ENCODE assay signal across 10 cellular contexts in genomic region chr15:99385865-99386264, GRCh38.
DNase-seq lines count a peak whose midpoint lies in the region; FAIRE-seq and TF ChIP-seq lines count a peak whose summit lies in the region.
"Had no signal": no experiment of that assay in that cellular context is flagged by ENCODE, and none has a peak within 500 bp of the region (broad histone marks: within the 10 kb centered on the region; RNA-seq: fewer than 3 reads in every experiment).

No MANE protein-coding gene starts in this region.

- no peak overlapping the region for H3K9ac ChIP-seq in endothelial cell of umbilical vein (replicated peaks; ENCODE audit: extremely low read depth, insufficient read depth, low read length)
- H3K9ac ChIP-seq in mesenchymal stem cell (ENCODE audit: low read length): no peak overlapping the region

- no peak overlapping the region for H3K4me2 ChIP-seq in endothelial cell of umbilical vein (ENCODE audit: insufficient read depth, low read length)
- H3K4me2 ChIP-seq in mesenchymal stem cell (ENCODE audit: low read length, poor library complexity, severe bottlenecking): no peak overlapping the region

- H3K79me2 ChIP-seq in endothelial cell of umbilical vein (ENCODE audit: control insufficient read depth, insufficient read depth, low read length): no peaks in the 10 kb centered on the region

- H3K14ac ChIP-seq in mesenchymal stem cell (ENCODE audit: low read length in 2 of 2): no peak overlapping the region

- H2AFZ ChIP-seq in endothelial cell of umbilical vein (ENCODE audit: low read depth, low read length): no peak overlapping the region
- no peak overlapping the region for H2AFZ ChIP-seq in mesenchymal stem cell (ENCODE audit: low read depth, low read length)

- no peaks in the 10 kb centered on the region for H3K79me1 ChIP-seq in mesenchymal stem cell (replicated peaks; ENCODE audit: low read length, poor library complexity, severe bottlenecking)

- 64% methylated on average over 3 of the region's 3 CpGs for WGBS in mesenchymal stem cell

- H3K4me1 ChIP-seq in endothelial cell of umbilical vein (ENCODE audit: control insufficient read depth, extremely low read depth, insufficient read depth, low read length) (no peaks in the 10 kb centered on the region), mesenchymal stem cell (ENCODE audit: control insufficient read depth, insufficient read depth, low read depth, low read length) (peaks cover 6% of the 10 kb centered on the region)

- H3K4ac ChIP-seq in mesenchymal stem cell (ENCODE audit: low read depth in 1 of 2, low read length in 2 of 2): no peak overlapping the region

- H4K8ac ChIP-seq in mesenchymal stem cell (ENCODE audit: low read length): no peak overlapping the region

- peak; percentile 40 for FAIRE-seq in endothelial cell of umbilical vein (lab: Jason Lieb, UNC)

- dilution Hi-C loops in endothelial cell of umbilical vein (cut with MboI; ENCODE audit: extremely low pct_ligation_motif_present, low sequenced_read_pairs): no loop called here

- POLR2A ChIA-PET in endothelial cell of umbilical vein (lab: Charles Lee): no interaction called here

- H3K4me3 ChIP-seq in endothelial cell of umbilical vein (replicated peaks in 1 of 3; ENCODE audit: insufficient read depth in 1 of 3, low read depth in 1 of 3, low read length in 3 of 3) (no peak overlapping the region), mesenchymal stem cell (ENCODE audit: insufficient read depth in 1 of 2, low read depth in 1 of 2, low read length in 2 of 2) (no peak overlapping the region)

- intact Hi-C loops in endothelial cell of umbilical vein (cut with micrococcal nuclease): no loop called here

- BruUV-seq in endothelial cell of umbilical vein (replicated peaks; lab: Mats Ljungman, UMichigan): no TSS peak

- H3K27me3 ChIP-seq in endothelial cell of umbilical vein (ENCODE audit: control insufficient read depth in 2 of 2, insufficient read depth in 2 of 2, low read length in 2 of 2): no peaks in the 10 kb centered on the region
- H3K27me3 ChIP-seq in mesenchymal stem cell (ENCODE audit: control insufficient read depth in 1 of 2, insufficient read depth in 1 of 2, low read length in 2 of 2): no peaks in the 10 kb centered on the region

- no peak for TF ChIP-seq POLR2A in endothelial cell of umbilical vein (IDR thresholded peaks at IDR 0.05; ENCODE audit: low read depth, low read length)

- H3K27ac ChIP-seq in endothelial cell of umbilical vein (ENCODE audit: insufficient read depth, low read depth, low read length) (no peak overlapping the region), mesenchymal stem cell (ENCODE audit: low read length, poor library complexity, severe bottlenecking) (no peak overlapping the region)

- H2AK5ac ChIP-seq in mesenchymal stem cell (ENCODE audit: low read length, severe bottlenecking): no peak overlapping the region

- CTCF ChIA-PET in endothelial cell of umbilical vein (lab: Charles Lee): interaction anchor here (1.5 to 3.6 kb wide), 2 partner anchors 14 to 318 kb away, joined by 6 to 19 read pairs; no protein-coding TSS in a partner anchor

- H3K36me3 ChIP-seq in endothelial cell of umbilical vein (ENCODE audit: control insufficient read depth in 2 of 2, extremely low read depth in 1 of 2, insufficient read depth in 2 of 2, low read length in 2 of 2) (no peaks in the 10 kb centered on the region), mesenchymal stem cell (ENCODE audit: control insufficient read depth in 1 of 2, insufficient read depth in 2 of 2, low read depth in 1 of 2, low read length in 2 of 2) (no peaks in the 10 kb centered on the region)

- DNase-seq in A172 (ENCODE audit: low spot score) (peak; percentile 58), LHCN-M2 (ENCODE audit: low read depth) (peak; percentile 27), endothelial cell of umbilical vein (ENCODE audit: low read depth, low spot score) (peak; percentile 53), mesenchymal stem cell (peak; percentile 48), islet precursor cell (no peak), NCI-H1930 (lab: John Stamatoyannopoulos, UW) (no peak), GF-D8 (lab: John Stamatoyannopoulos, UW) (no peak)
- DNase-seq in activated CD8-positive, alpha-beta memory T cell treated with anti-CD3 and anti-CD28 coated beads, Interleukin-2, amount 50 U/mL, for 4 hours: no peak
- DNase-seq: GOT3, NCI-H2029 had no signal

- no peak for TF ChIP-seq CTCF in endothelial cell of umbilical vein (IDR thresholded peaks at IDR 0.05; ENCODE audit: extremely low read depth in 1 of 2, insufficient read depth in 1 of 2, low read depth in 1 of 2, low read length in 2 of 2)

- no peak overlapping the region for H3K23ac ChIP-seq in mesenchymal stem cell (ENCODE audit: low read length in 2 of 2)

- H3K18ac ChIP-seq in mesenchymal stem cell (ENCODE audit: low read depth in 1 of 2, low read length in 2 of 2): no peak overlapping the region

- no peaks in the 10 kb centered on the region for H4K20me1 ChIP-seq in endothelial cell of umbilical vein (replicated peaks; ENCODE audit: control insufficient read depth, extremely low read depth, insufficient read depth, low read length)

- no peak overlapping the region for H2BK5ac ChIP-seq in mesenchymal stem cell (ENCODE audit: low read depth, low read length, poor library complexity, severe bottlenecking)

- H2BK15ac ChIP-seq in mesenchymal stem cell (ENCODE audit: low read depth, poor library complexity, severe bottlenecking): no peak overlapping the region

- H3K9me1 ChIP-seq in endothelial cell of umbilical vein (replicated peaks; ENCODE audit: control insufficient read depth, extremely low read depth, insufficient read depth, low read length): no peaks in the 10 kb centered on the region

- H2BK120ac ChIP-seq in mesenchymal stem cell (ENCODE audit: low read depth, low read length): no peak overlapping the region

- no peak overlapping the region for H4K91ac ChIP-seq in mesenchymal stem cell (ENCODE audit: low read length)

- H2BK12ac ChIP-seq in mesenchymal stem cell (ENCODE audit: low read length in 2 of 2): no peak overlapping the region

- no peaks in the 10 kb centered on the region for H3K9me3 ChIP-seq in endothelial cell of umbilical vein (replicated peaks; ENCODE audit: control insufficient read depth, insufficient read depth, low read length)
- peaks cover 3% of the 10 kb centered on the region for H3K9me3 ChIP-seq in mesenchymal stem cell (ENCODE audit: control insufficient read depth, low read length)

TF ChIP-seq in endothelial cell of umbilical vein, 7 proteins besides CTCF, POLR2A, EP300 and RAD21:
- no peak for TF ChIP-seq JUN (IDR thresholded peaks at IDR 0.05; ENCODE audit: borderline replicate concordance, insufficient read depth, insufficient read length, low read depth)
- no peak for TF ChIP-seq MAX (IDR thresholded peaks at IDR 0.05; ENCODE audit: insufficient read depth, insufficient read length)
- no peak for TF ChIP-seq FOS (IDR thresholded peaks at IDR 0.05; ENCODE audit: borderline replicate concordance, insufficient read depth, low read length)
- no peak for TF ChIP-seq MYC (IDR thresholded peaks at IDR 0.05; ENCODE audit: low read depth, low read length)
- TF ChIP-seq GATA2 (IDR thresholded peaks at IDR 0.05; ENCODE audit: insufficient read depth, insufficient read length, low read depth, low read length): no peak
- TF ChIP-seq POLR2AphosphoS5 (IDR thresholded peaks at IDR 0.05; ENCODE audit: insufficient read depth, low read depth, low read length): no peak
- TF ChIP-seq EZH2 (IDR thresholded peaks at IDR 0.05; ENCODE audit: borderline replicate concordance, low read depth, low read length, severe bottlenecking): no peak

Comparison
In these comparisons a context has a peak if more than half of its experiments do, and no peak if none do; other contexts are left out.
1. DNase-seq: peak in A172 (single experiment), LHCN-M2 (single experiment), endothelial cell of umbilical vein (single experiment) and mesenchymal stem cell (single experiment); none in islet precursor cell (single experiment), NCI-H1930 (0 of 2), GF-D8 (single experiment) and activated CD8-positive, alpha-beta memory T cell treated with anti-CD3 and anti-CD28 coated beads, Interleukin-2, amount 50 U/mL, for 4 hours (single experiment).